In the genomic region with DNA sequence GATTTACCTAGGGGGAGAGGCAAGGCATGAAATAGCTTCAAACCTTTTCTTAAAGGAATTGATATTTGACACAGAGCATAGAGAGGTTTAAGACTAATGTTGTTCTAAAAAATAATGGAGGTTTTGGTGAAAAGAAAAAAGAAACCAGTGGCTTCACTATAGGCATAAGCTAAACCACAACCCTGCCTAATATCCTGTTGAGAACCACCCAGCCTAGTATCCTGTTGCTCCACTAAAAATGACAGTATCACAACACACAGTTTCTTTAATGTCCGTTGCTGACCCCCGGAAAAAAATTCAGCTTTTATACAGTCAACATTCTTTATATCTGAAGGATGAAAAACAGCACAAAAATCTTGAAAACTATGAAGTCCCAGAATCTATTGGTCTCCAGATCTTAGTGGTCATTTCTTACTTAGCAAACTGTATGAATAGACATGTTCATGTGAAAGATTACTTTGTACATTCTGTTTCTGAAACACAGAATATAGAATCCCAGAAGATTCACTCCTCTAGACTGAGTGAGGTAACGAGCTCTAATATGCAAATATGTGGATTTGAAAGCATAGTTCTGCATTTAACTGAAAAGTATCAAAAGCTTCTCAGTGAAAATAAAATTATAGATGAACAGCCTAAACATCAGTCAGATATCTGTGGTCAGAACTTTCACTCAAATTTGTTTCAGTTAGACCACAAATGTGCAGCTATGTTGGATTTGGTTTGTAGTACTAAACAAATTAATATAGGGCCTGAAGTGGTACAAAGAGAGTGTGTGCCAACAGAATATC, we compare ENCODE assay signal across 10 cellular contexts. TPM values are rescaled to one million over a fixed set of nuclear protein-coding genes. Genes with fewer than 3 reads are reported as not detected.
DNase-seq lines count a peak whose midpoint lies in the region; ATAC-seq and TF ChIP-seq lines count a peak whose summit lies in the region.
"Had no signal": no experiment of that assay in that cellular context is flagged by ENCODE, and none has a peak within 500 bp of the region (broad histone marks: within the 10 kb centered on the region; RNA-seq: fewer than 3 reads in every experiment).

No MANE protein-coding gene starts in this region.

- ATAC-seq in activated CD4-positive, alpha-beta T cell treated with anti-CD3 and anti-CD28 coated beads for 36 hours: no peak
- ATAC-seq in HG02571 (IDR thresholded peaks at IDR 0.05; ENCODE audit: unreplicated experiment): peak; percentile 74
- ATAC-seq in HG03571 (IDR thresholded peaks at IDR 0.05; ENCODE audit: unreplicated experiment): peak; percentile 90
- peak; percentile 87 to 93 for ATAC-seq in natural killer cell treated with Interleukin-12 subunit alpha and Interleukin-12 subunit beta and Interleukin-15 and Interleukin-18, amount 100 ng/mL, for 72 hours
- no peak for ATAC-seq in GM23338

- H3K27ac ChIP-seq in GM23338 (ENCODE audit: low read depth): no peak overlapping the region

- no peak for DNase-seq in activated CD4-positive, alpha-beta T cell treated with anti-CD3 and anti-CD28 coated beads for 36 hours
- DNase-seq in activated CD4-positive, alpha-beta T cell treated with anti-CD3 and anti-CD28 coated beads, Interleukin-2, amount 50 U/mL, for 48 hours: no peak
- no peak for DNase-seq in natural killer cell treated with Interleukin-12 subunit alpha and Interleukin-12 subunit beta and Interleukin-15 and Interleukin-18, amount 100 ng/mL, for 72 hours (ENCODE audit: low spot score)
- DNase-seq in GM23338 (ENCODE audit: low spot score) (no peak), SW480 (ENCODE audit: low spot score) (no peak), COR-L47 (lab: John Stamatoyannopoulos, UW) (no peak)
- DNase-seq: ACHN, NCI-H526 had no signal

- H3K79me2 ChIP-seq in GM23338 (replicated peaks; ENCODE audit: insufficient read depth): no peaks in the 10 kb centered on the region

- no peaks in the 10 kb centered on the region for H3K9me3 Mint-ChIP-seq in activated CD4-positive, alpha-beta T cell treated with anti-CD3 and anti-CD28 coated beads for 36 hours (ENCODE audit: low read depth)
- H3K9me3 Mint-ChIP-seq in natural killer cell treated with Interleukin-12 subunit alpha and Interleukin-12 subunit beta and Interleukin-15 and Interleukin-18, amount 100 ng/mL, for 72 hours: no peaks in the 10 kb centered on the region
- H3K9me3 Mint-ChIP-seq in GM23338: no peaks in the 10 kb centered on the region

- no peaks in the 10 kb centered on the region for H3K27me3 ChIP-seq in GM23338 (ENCODE audit: insufficient read depth)

- intact Hi-C loops in activated CD4-positive, alpha-beta T cell treated with anti-CD3 and anti-CD28 coated beads for 36 hours (cut with DNase I, micrococcal nuclease): loop anchor here in 1 of 2 experiments (5.0 kb wide), 1 partner anchor 55 kb away; the partner anchor contains the start of gene GPR65

- H3K4me2 ChIP-seq in GM23338: no peak overlapping the region

- H3K4me1 Mint-ChIP-seq in activated CD4-positive, alpha-beta T cell treated with anti-CD3 and anti-CD28 coated beads for 36 hours: peaks cover 20% of the 10 kb centered on the region
- peaks cover 63 to 72% of the 10 kb centered on the region in 2 donors for H3K4me1 Mint-ChIP-seq in natural killer cell treated with Interleukin-12 subunit alpha and Interleukin-12 subunit beta and Interleukin-15 and Interleukin-18, amount 100 ng/mL, for 72 hours (ENCODE audit: low read depth in 2 of 2)
- peaks cover 3% of the 10 kb centered on the region; the same call in 2 of the 3 replicates for H3K4me1 Mint-ChIP-seq in GM23338

- no peaks in the 10 kb centered on the region for H3K36me3 ChIP-seq in GM23338 (ENCODE audit: insufficient read depth)

- no peak overlapping the region for H3K4me3 ChIP-seq in GM23338

- TF ChIP-seq CTCF in GM23338 (conservative IDR thresholded peaks at IDR 0.05; ENCODE audit: low read depth in 2 of 2): no peak

- no peaks in the 10 kb centered on the region for H4K20me1 ChIP-seq in GM23338 (replicated peaks; ENCODE audit: insufficient read depth)

- no peaks in the 10 kb centered on the region for H3K27me3 Mint-ChIP-seq in activated CD4-positive, alpha-beta T cell treated with anti-CD3 and anti-CD28 coated beads for 36 hours
- H3K27me3 Mint-ChIP-seq in natural killer cell treated with Interleukin-12 subunit alpha and Interleukin-12 subunit beta and Interleukin-15 and Interleukin-18, amount 100 ng/mL, for 72 hours: no peaks in the 10 kb centered on the region
- no peaks in the 10 kb centered on the region for H3K27me3 Mint-ChIP-seq in GM23338 (ENCODE audit: insufficient read depth, low read depth, poor library complexity)

- H3K4me3 Mint-ChIP-seq in activated CD4-positive, alpha-beta T cell treated with anti-CD3 and anti-CD28 coated beads for 36 hours: no peak overlapping the region
- H3K4me3 Mint-ChIP-seq in natural killer cell treated with Interleukin-12 subunit alpha and Interleukin-12 subunit beta and Interleukin-15 and Interleukin-18, amount 100 ng/mL, for 72 hours: peak overlapping the region; percentile 77
- no peak overlapping the region for H3K4me3 Mint-ChIP-seq in GM23338

- POLR2A ChIA-PET in activated CD4-positive, alpha-beta T cell treated with anti-CD3 and anti-CD28 coated beads for 36 hours (lab: Charles Lee): interaction anchor here (1.0 kb wide), 1 partner anchor 13 kb away, joined by 4 read pairs; no protein-coding TSS in a partner anchor

- H2AFZ ChIP-seq in GM23338: no peak overlapping the region

- CTCF ChIA-PET in activated CD4-positive, alpha-beta T cell treated with anti-CD3 and anti-CD28 coated beads for 36 hours (lab: Charles Lee): interaction anchor here (0.8 to 2.1 kb wide), 6 partner anchors 8 to 282 kb away, joined by 3 to 11 read pairs (median 4); no protein-coding TSS in a partner anchor

- no peaks in the 10 kb centered on the region for H3K9me2 ChIP-seq in GM23338 (ENCODE audit: insufficient read depth)

- H3K27ac Mint-ChIP-seq in activated CD4-positive, alpha-beta T cell treated with anti-CD3 and anti-CD28 coated beads for 36 hours: peak overlapping the region; percentile 67
- H3K27ac Mint-ChIP-seq in natural killer cell treated with Interleukin-12 subunit alpha and Interleukin-12 subunit beta and Interleukin-15 and Interleukin-18, amount 100 ng/mL, for 72 hours: peak overlapping the region; percentile 88 to 93
- H3K27ac Mint-ChIP-seq in GM23338: no peak overlapping the region

- peaks cover 2% of the 10 kb centered on the region for H3K36me3 Mint-ChIP-seq in activated CD4-positive, alpha-beta T cell treated with anti-CD3 and anti-CD28 coated beads for 36 hours (ENCODE audit: low read depth)
- peaks cover 36% of the 10 kb centered on the region for H3K36me3 Mint-ChIP-seq in natural killer cell treated with Interleukin-12 subunit alpha and Interleukin-12 subunit beta and Interleukin-15 and Interleukin-18, amount 100 ng/mL, for 72 hours
- no peaks in the 10 kb centered on the region for H3K36me3 Mint-ChIP-seq in GM23338 (ENCODE audit: low read depth)

- no peaks in the 10 kb centered on the region for H3F3A ChIP-seq in GM23338 (replicated peaks; ENCODE audit: low read depth)

- no peaks in the 10 kb centered on the region for H3K4me1 ChIP-seq in GM23338 (ENCODE audit: insufficient read depth)

TF ChIP-seq in GM23338, 12 proteins besides CTCF, POLR2A, EP300 and RAD21 (continues in another document):
- TF ChIP-seq JUNB (IDR thresholded peaks at IDR 0.05; ENCODE audit: unreplicated experiment) (no peak), ZNF114 (CRISPR knock-in tag; IDR thresholded peaks at IDR 0.05) (no peak), EZH2phosphoT487 (IDR thresholded peaks at IDR 0.05; ENCODE audit: unreplicated experiment) (no peak), CREB1 (CRISPR knock-in tag; IDR thresholded peaks at IDR 0.05; ENCODE audit: low read depth) (no peak)
- TF ChIP-seq, protein P1, sequence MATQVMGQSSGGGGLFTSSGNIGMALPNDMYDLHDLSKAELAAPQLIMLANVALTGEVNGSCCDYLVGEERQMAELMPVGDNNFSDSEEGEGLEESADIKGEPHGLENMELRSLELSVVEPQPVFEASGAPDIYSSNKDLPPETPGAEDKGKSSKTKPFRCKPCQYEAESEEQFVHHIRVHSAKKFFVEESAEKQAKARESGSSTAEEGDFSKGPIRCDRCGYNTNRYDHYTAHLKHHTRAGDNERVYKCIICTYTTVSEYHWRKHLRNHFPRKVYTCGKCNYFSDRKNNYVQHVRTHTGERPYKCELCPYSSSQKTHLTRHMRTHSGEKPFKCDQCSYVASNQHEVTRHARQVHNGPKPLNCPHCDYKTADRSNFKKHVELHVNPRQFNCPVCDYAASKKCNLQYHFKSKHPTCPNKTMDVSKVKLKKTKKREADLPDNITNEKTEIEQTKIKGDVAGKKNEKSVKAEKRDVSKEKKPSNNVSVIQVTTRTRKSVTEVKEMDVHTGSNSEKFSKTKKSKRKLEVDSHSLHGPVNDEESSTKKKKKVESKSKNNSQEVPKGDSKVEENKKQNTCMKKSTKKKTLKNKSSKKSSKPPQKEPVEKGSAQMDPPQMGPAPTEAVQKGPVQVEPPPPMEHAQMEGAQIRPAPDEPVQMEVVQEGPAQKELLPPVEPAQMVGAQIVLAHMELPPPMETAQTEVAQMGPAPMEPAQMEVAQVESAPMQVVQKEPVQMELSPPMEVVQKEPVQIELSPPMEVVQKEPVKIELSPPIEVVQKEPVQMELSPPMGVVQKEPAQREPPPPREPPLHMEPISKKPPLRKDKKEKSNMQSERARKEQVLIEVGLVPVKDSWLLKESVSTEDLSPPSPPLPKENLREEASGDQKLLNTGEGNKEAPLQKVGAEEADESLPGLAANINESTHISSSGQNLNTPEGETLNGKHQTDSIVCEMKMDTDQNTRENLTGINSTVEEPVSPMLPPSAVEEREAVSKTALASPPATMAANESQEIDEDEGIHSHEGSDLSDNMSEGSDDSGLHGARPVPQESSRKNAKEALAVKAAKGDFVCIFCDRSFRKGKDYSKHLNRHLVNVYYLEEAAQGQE (IDR thresholded peaks at IDR 0.05; ENCODE audit: unreplicated experiment): no peak

RNA-seq across cellular contexts. Expression of gene GALC, which starts 40.5 kb away (rescaled TPM):
- total RNA-seq in activated CD4-positive, alpha-beta T cell treated with anti-CD3 and anti-CD28 coated beads for 36 hours: 10 to 100 TPM; 10.3 to 10.8 TPM
- total RNA-seq in natural killer cell treated with Interleukin-12 subunit alpha and Interleukin-12 subunit beta and Interleukin-15 and Interleukin-18, amount 100 ng/mL, for 72 hours: 10 to 100 TPM; 25.1 to 27.0 TPM
- 10.9 and 12.9 TPM in 2 replicates for total RNA-seq in GM23338 (2014; rRNA removed; shearing (Covaris generic))
- polyA plus RNA-seq in GM23338 (2016; fragmentation: Nextera tagmentation; extraction: Ambion mirVana): 3.4 and 4.1 TPM in 2 replicates

RNA-seq across cellular contexts. Expression of gene GPR65, which starts 52.4 kb away (rescaled TPM):
- 10 to 100 TPM; 13.7 to 14.0 TPM for total RNA-seq in activated CD4-positive, alpha-beta T cell treated with anti-CD3 and anti-CD28 coated beads for 36 hours
- total RNA-seq in natural killer cell treated with Interleukin-12 subunit alpha and Interleukin-12 subunit beta and Interleukin-15 and Interleukin-18, amount 100 ng/mL, for 72 hours: 10 to 100 TPM; 20.4 to 35.0 TPM
- total RNA-seq in GM23338 (2014; rRNA removed; shearing (Covaris generic)): not detected in 2 replicates
- not detected in 2 replicates for polyA plus RNA-seq in GM23338 (2016; fragmentation: Nextera tagmentation; extraction: Ambion mirVana)

Comparison
In these comparisons a context has a peak if more than half of its experiments do, and no peak if none do; other contexts are left out.
1. ATAC-seq: peak in HG02571 (single experiment), HG03571 (single experiment) and natural killer cell treated with Interleukin-12 subunit alpha and Interleukin-12 subunit beta and Interleukin-15 and Interleukin-18, amount 100 ng/mL, for 72 hours (2 of 2); none in activated CD4-positive, alpha-beta T cell treated with anti-CD3 and anti-CD28 coated beads for 36 hours (single experiment) and GM23338 (single experiment).
2. RNA of gene GPR65, which starts 52.4 kb away (total RNA-seq): 20.4 to 35.0 TPM in natural killer cell treated with Interleukin-12 subunit alpha and Interleukin-12 subunit beta and Interleukin-15 and Interleukin-18, amount 100 ng/mL, for 72 hours and 13.7 to 14.0 TPM in activated CD4-positive, alpha-beta T cell treated with anti-CD3 and anti-CD28 coated beads for 36 hours; not detected in GM23338; every median in the first group is over 10 times any median in the second.